9 cellular contexts compared by ENCODE assay signal in genomic region chr20:32189123-32189410, GRCh38. TPM values are rescaled to one million over a fixed set of nuclear protein-coding genes. Genes with fewer than 3 reads are reported as not detected.
A peak's percentile ranks its signal among the peaks of the same experiment; 100 is the strongest.
DNase-seq lines count a peak whose midpoint lies in the region; ATAC-seq, FAIRE-seq and TF ChIP-seq lines count a peak whose summit lies in the region.
"Had no signal": no experiment of that assay in that cellular context is flagged by ENCODE, and none has a peak within 500 bp of the region (broad histone marks: within the 10 kb centered on the region; RNA-seq: fewer than 3 reads in every experiment).

No MANE protein-coding gene starts in this region.

- H4K20me1 ChIP-seq in HepG2 (ENCODE audit: insufficient read depth, low read length), result no peaks in the 10 kb centered on the region
- H4K20me1 ChIP-seq in MM.1S (ENCODE audit: insufficient read depth, low read length), result no peaks in the 10 kb centered on the region

- peaks cover 5 to 12% of the 10 kb centered on the region in 2 experiments; a peak in 4 of 5 replicates for H3K36me3 ChIP-seq in HepG2 (replicated peaks in 1 of 2; ENCODE audit: control insufficient read depth in 1 of 2, insufficient read depth in 2 of 2, low read length in 2 of 2)
- no peaks in the 10 kb centered on the region for H3K36me3 ChIP-seq in MM.1S (replicated peaks; ENCODE audit: insufficient read depth, low read length)
- no peaks in the 10 kb centered on the region for H3K36me3 ChIP-seq in gastrocnemius medialis

- H3K4me3 ChIP-seq in HepG2 (replicated peaks in 1 of 3; ENCODE audit: insufficient read depth in 1 of 3, low read depth in 2 of 3, low read length in 3 of 3) (no peak overlapping the region), MM.1S (ENCODE audit: low read length) (no peak overlapping the region), gastrocnemius medialis (peak overlapping the region in 2 of 4 donors; percentile 60 to 63)

- peaks cover 22% of the 10 kb centered on the region for H3K4me1 ChIP-seq in HepG2 (ENCODE audit: insufficient read depth, low read length)
- no peaks in the 10 kb centered on the region for H3K4me1 ChIP-seq in MM.1S (ENCODE audit: low read length)
- peaks cover 13 to 43% of the 10 kb centered on the region in 2 donors for H3K4me1 ChIP-seq in gastrocnemius medialis

- peak overlapping the region; percentile 70 for H3K4me3 Mint-ChIP-seq in activated CD4-positive, alpha-beta T cell treated with anti-CD3 and anti-CD28 coated beads, Interleukin-2, amount 10 ng/mL, durations not matched to agents 7 days and 5 days
- peak overlapping the region; percentile 81 for H3K4me3 Mint-ChIP-seq in activated naive CD8-positive, alpha-beta T cell
- peak overlapping the region; percentile 78 to 87 for H3K4me3 Mint-ChIP-seq in stimulated activated naive CD8-positive, alpha-beta T cell treated with anti-CD3 and anti-CD28 coated beads, Interleukin-15, amount 100 ng/mL, for 72 hours

- no peaks in the 10 kb centered on the region for H3K9me2 ChIP-seq in MM.1S (replicated peaks; ENCODE audit: insufficient read depth, low read length)

- intact Hi-C loops in HepG2 (cut with micrococcal nuclease; ENCODE audit: unreplicated experiment), result no loop called here
- intact Hi-C loops in gastrocnemius medialis (cut with DNase I; ENCODE audit: low total_unique reads), result no loop called here

- no peak for TF ChIP-seq RAD21 in HepG2 (CRISPR knock-in tag; IDR thresholded peaks at IDR 0.05)

- H3F3A ChIP-seq in MM.1S (ENCODE audit: insufficient read depth, low read length), result no peaks in the 10 kb centered on the region

- ATAC-seq in HepG2 (peak; percentile 15), gastrocnemius medialis (no peak)
- peak; percentile 3 for ATAC-seq in stimulated activated naive CD8-positive, alpha-beta T cell treated with anti-CD3 and anti-CD28 coated beads, Interleukin-15, amount 100 ng/mL, for 72 hours

- TF ChIP-seq EP300 in HepG2 (IDR thresholded peaks at IDR 0.05; ENCODE audit: low read depth in 2 of 2, low read length in 2 of 2) (no peak), HepG2 (CRISPR knock-in tag; IDR thresholded peaks at IDR 0.05; ENCODE audit: borderline replicate concordance) (no peak)

- no peak for FAIRE-seq in HepG2 (lab: Jason Lieb, UNC)

- H3K4me2 ChIP-seq in HepG2 (ENCODE audit: low read depth, low read length) (no peak overlapping the region), MM.1S (ENCODE audit: low read depth, low read length) (no peak overlapping the region)

- TF ChIP-seq CTCF in HepG2 (CRISPR knock-in tag; IDR thresholded peaks at IDR 0.05) (no peak), MM.1S (IDR thresholded peaks at IDR 0.05; ENCODE audit: low read length) (no peak), gastrocnemius medialis (IDR thresholded peaks at IDR 0.05 in 4 of 5, conservative IDR thresholded peaks at IDR 0.05 in 1 of 5) (no peak)

- in situ Hi-C loops in HepG2 (cut with HindIII; ENCODE audit: extremely low pct_ligation_motif_present, low pct_unique_long_range_greater_than_20kb) (no loop called here), gastrocnemius medialis (cut with MboI; ENCODE audit: low sequenced_read_pairs in 4 of 4) (no loop called here)

- H3K27ac Mint-ChIP-seq in activated CD4-positive, alpha-beta T cell treated with anti-CD3 and anti-CD28 coated beads, Interleukin-2, amount 10 ng/mL, durations not matched to agents 7 days and 5 days, result no peak overlapping the region
- H3K27ac Mint-ChIP-seq in activated naive CD8-positive, alpha-beta T cell, result no peak overlapping the region
- peak overlapping the region; percentile 89 to 93 for H3K27ac Mint-ChIP-seq in stimulated activated naive CD8-positive, alpha-beta T cell treated with anti-CD3 and anti-CD28 coated beads, Interleukin-15, amount 100 ng/mL, for 72 hours

- H2AFZ ChIP-seq in HepG2 (ENCODE audit: low read length), result no peak overlapping the region
- no peak overlapping the region for H2AFZ ChIP-seq in MM.1S (ENCODE audit: low read length)

- POLR2A ChIA-PET in activated CD4-positive, alpha-beta T cell treated with anti-CD3 and anti-CD28 coated beads, Interleukin-2, amount 10 ng/mL, durations not matched to agents 7 days and 5 days (lab: Charles Lee), result no interaction called here
- POLR2A ChIA-PET in HepG2 (lab: Yijun Ruan, JAX), result no interaction called here

- H3K9me3 ChIP-seq in HepG2 (ENCODE audit: low read length) (no peaks in the 10 kb centered on the region), MM.1S (replicated peaks; ENCODE audit: insufficient read depth, low read length) (no peaks in the 10 kb centered on the region), gastrocnemius medialis (no peaks in the 10 kb centered on the region)

- H3K9ac ChIP-seq in HepG2 (ENCODE audit: insufficient read depth, low read depth, low read length) (no peak overlapping the region), MM.1S (ENCODE audit: low read length) (no peak overlapping the region)

- DNase-seq in activated CD4-positive, alpha-beta T cell treated with anti-CD3 and anti-CD28 coated beads, Interleukin-2, amount 10 ng/mL, durations not matched to agents 7 days and 5 days, result no peak
- no peak for DNase-seq in activated CD4-positive, alpha-beta T cell treated with anti-CD3 and anti-CD28 coated beads for 48 hours
- no peak for DNase-seq in HepG2 (ENCODE audit: low spot score)
- no peak for DNase-seq in stimulated activated naive CD8-positive, alpha-beta T cell treated with anti-CD3 and anti-CD28 coated beads, Interleukin-15, amount 100 ng/mL, for 72 hours
- DNase-seq in MM.1S, result no peak
- DNase-seq in gastrocnemius medialis, result no peak
- no peak for DNase-seq in NCI-H2029 (lab: John Stamatoyannopoulos, UW)
- DNase-seq: NCI-H1417 treated with DMSO at 0.1 percent for 48 hours had no signal

- no TSS peak for BruUV-seq in HepG2 (replicated peaks; lab: Mats Ljungman, UMichigan)

- 98% methylated on average over 5 of the region's 9 CpGs for WGBS in HepG2 (ENCODE audit: low lambda C conversion rate)

- peaks cover 4% of the 10 kb centered on the region for H3K36me3 Mint-ChIP-seq in activated CD4-positive, alpha-beta T cell treated with anti-CD3 and anti-CD28 coated beads, Interleukin-2, amount 10 ng/mL, durations not matched to agents 7 days and 5 days (ENCODE audit: low read depth)
- H3K36me3 Mint-ChIP-seq in activated naive CD8-positive, alpha-beta T cell, result peaks cover 3% of the 10 kb centered on the region

- no peak for TF ChIP-seq POLR2A in HepG2 (IDR thresholded peaks at IDR 0.05; ENCODE audit: insufficient read depth in 1 of 2, low read depth in 2 of 2, low read length in 2 of 2)
- TF ChIP-seq POLR2A in gastrocnemius medialis (IDR thresholded peaks at IDR 0.05), result no peak

- no peaks in the 10 kb centered on the region for H3K9me3 Mint-ChIP-seq in activated CD4-positive, alpha-beta T cell treated with anti-CD3 and anti-CD28 coated beads, Interleukin-2, amount 10 ng/mL, durations not matched to agents 7 days and 5 days
- H3K9me3 Mint-ChIP-seq in activated naive CD8-positive, alpha-beta T cell (ENCODE audit: low read depth), result no peaks in the 10 kb centered on the region
- H3K9me3 Mint-ChIP-seq in stimulated activated naive CD8-positive, alpha-beta T cell treated with anti-CD3 and anti-CD28 coated beads, Interleukin-15, amount 100 ng/mL, for 72 hours, result no peaks in the 10 kb centered on the region

- H3K27me3 Mint-ChIP-seq in activated CD4-positive, alpha-beta T cell treated with anti-CD3 and anti-CD28 coated beads, Interleukin-2, amount 10 ng/mL, durations not matched to agents 7 days and 5 days, result no peaks in the 10 kb centered on the region
- no peaks in the 10 kb centered on the region for H3K27me3 Mint-ChIP-seq in activated naive CD8-positive, alpha-beta T cell
- no peaks in the 10 kb centered on the region for H3K27me3 Mint-ChIP-seq in stimulated activated naive CD8-positive, alpha-beta T cell treated with anti-CD3 and anti-CD28 coated beads, Interleukin-15, amount 100 ng/mL, for 72 hours

- H3K27ac ChIP-seq in HepG2 (ENCODE audit: extremely low read length, insufficient read depth, low read length) (no peak overlapping the region), MM.1S (ENCODE audit: low read length) (no peak overlapping the region), gastrocnemius medialis (no peak overlapping the region)

- peaks cover 19% of the 10 kb centered on the region for H3K4me1 Mint-ChIP-seq in activated CD4-positive, alpha-beta T cell treated with anti-CD3 and anti-CD28 coated beads, Interleukin-2, amount 10 ng/mL, durations not matched to agents 7 days and 5 days
- peaks cover 29% of the 10 kb centered on the region for H3K4me1 Mint-ChIP-seq in activated naive CD8-positive, alpha-beta T cell (ENCODE audit: low read depth)
- peaks cover 47% of the 10 kb centered on the region for H3K4me1 Mint-ChIP-seq in stimulated activated naive CD8-positive, alpha-beta T cell treated with anti-CD3 and anti-CD28 coated beads, Interleukin-15, amount 100 ng/mL, for 72 hours

- H3K79me2 ChIP-seq in HepG2 (ENCODE audit: insufficient read depth, low read length), result no peaks in the 10 kb centered on the region
- H3K79me2 ChIP-seq in MM.1S (ENCODE audit: low read length), result no peaks in the 10 kb centered on the region

- H3K27me3 ChIP-seq in HepG2 (ENCODE audit: control insufficient read depth in 1 of 2, insufficient read depth in 2 of 2, low read length in 2 of 2), result no peaks in the 10 kb centered on the region
- no peaks in the 10 kb centered on the region for H3K27me3 ChIP-seq in MM.1S (replicated peaks; ENCODE audit: insufficient read depth, low read length)
- no peaks in the 10 kb centered on the region for H3K27me3 ChIP-seq in gastrocnemius medialis

- CTCF ChIA-PET in activated CD4-positive, alpha-beta T cell treated with anti-CD3 and anti-CD28 coated beads, Interleukin-2, amount 10 ng/mL, durations not matched to agents 7 days and 5 days (lab: Charles Lee), result interaction anchor here (0.5 to 0.6 kb wide), 2 partner anchors 92 to 132 kb away, joined by 3 read pairs; no protein-coding TSS in a partner anchor
- CTCF ChIA-PET in HepG2 (lab: Yijun Ruan, JAX; ENCODE audit: low intra/inter-chr PET ratio, low total read pairs), result no interaction called here

RNA-seq across cellular contexts. Expression of gene PLAGL2, which starts 18.5 kb away (rescaled TPM):
- 10 to 100 TPM; 22.8 to 25.6 TPM for total RNA-seq in activated CD4-positive, alpha-beta T cell treated with anti-CD3 and anti-CD28 coated beads, Interleukin-2, amount 10 ng/mL, durations not matched to agents 7 days and 5 days
- total RNA-seq in HepG2 (2016; rRNA removed; fragmentation: Illumina TruSeq; extraction: Trizol) (15.3 and 26.5 TPM in 2 replicates), gastrocnemius medialis (1 to 10 TPM; 1.4 to 6.5 (median 5.8) TPM)
- total RNA-seq in HepG2 (2016; cell fraction: cytosol; rRNA removed; fragmentation: Illumina TruSeq; extraction: Trizol; ENCODE audit: low read depth), result 4.9 and 5.7 TPM in 2 replicates
- 13.7 and 22.8 TPM in 2 replicates for total RNA-seq in HepG2 (2016; cell fraction: insoluble cytoplasmic fraction; rRNA removed; fragmentation: Illumina TruSeq; extraction: Trizol)
- total RNA-seq in HepG2 (2016; cell fraction: membrane; rRNA removed; fragmentation: Illumina TruSeq; extraction: Trizol), result 25.1 and 26.3 TPM in 2 replicates
- 16.1 and 18.8 TPM in 2 replicates for total RNA-seq in HepG2 (2016; cell fraction: nucleus; rRNA removed; fragmentation: Illumina TruSeq; extraction: Trizol)
- 14.9 and 15.2 TPM in 2 replicates for polyA plus RNA-seq in HepG2 (2011; rRNA removed)
- polyA plus RNA-seq in HepG2 (2011; cell fraction: cytosol; rRNA removed), result 12.9 and 15.9 TPM in 2 replicates
- 15.6 and 19.1 TPM in 2 replicates for polyA plus RNA-seq in HepG2 (2011; cell fraction: nucleus; rRNA removed)
- 25.4 and 26.2 TPM in 2 replicates for polyA plus RNA-seq in HepG2 (2012)
- 4.5 and 4.7 TPM in 2 replicates for polyA plus RNA-seq in HepG2 (2016; cell fraction: cytosol; fragmentation: Illumina TruSeq; extraction: Trizol; ENCODE audit: low read depth)
- polyA plus RNA-seq in HepG2 (2016; cell fraction: insoluble cytoplasmic fraction; fragmentation: Illumina TruSeq; extraction: Trizol; ENCODE audit: low read depth), result 43.2 and 55.3 TPM in 2 replicates
- 27.0 and 27.7 TPM in 2 replicates for polyA plus RNA-seq in HepG2 (2016; cell fraction: membrane; fragmentation: Illumina TruSeq; extraction: Trizol; ENCODE audit: low read depth)
- polyA plus RNA-seq in HepG2 (2016; cell fraction: nucleus; fragmentation: Illumina TruSeq; extraction: Trizol; ENCODE audit: insufficient read depth, low read depth), result 36.1 and 36.3 TPM in 2 replicates
- polyA minus RNA-seq in HepG2 (2011; rRNA and poly(A)+ RNA removed; ENCODE audit: low replicate concordance), result 18.8 and 36.8 TPM in 2 replicates
- 17.8 and 22.1 TPM in 2 replicates for polyA minus RNA-seq in HepG2 (2011; cell fraction: cytosol; rRNA and poly(A)+ RNA removed)
- 19.2 and 20.9 TPM in 2 replicates for polyA minus RNA-seq in HepG2 (2011; cell fraction: nucleus; rRNA and poly(A)+ RNA removed)

RNA-seq across cellular contexts. Expression of gene POFUT1, which starts 18.6 kb away (rescaled TPM):
- 10 to 100 TPM; 26.5 to 27.1 TPM for total RNA-seq in activated CD4-positive, alpha-beta T cell treated with anti-CD3 and anti-CD28 coated beads, Interleukin-2, amount 10 ng/mL, durations not matched to agents 7 days and 5 days
- total RNA-seq in HepG2 (2016; rRNA removed; fragmentation: Illumina TruSeq; extraction: Trizol) (30.2 and 58.3 TPM in 2 replicates), gastrocnemius medialis (10 to 100 TPM; 15.3 to 20.7 (median 18.4) TPM)
- total RNA-seq in HepG2 (2016; cell fraction: cytosol; rRNA removed; fragmentation: Illumina TruSeq; extraction: Trizol; ENCODE audit: low read depth), result 4.8 and 5.3 TPM in 2 replicates
- total RNA-seq in HepG2 (2016; cell fraction: insoluble cytoplasmic fraction; rRNA removed; fragmentation: Illumina TruSeq; extraction: Trizol), result 27.5 and 55.8 TPM in 2 replicates
- total RNA-seq in HepG2 (2016; cell fraction: membrane; rRNA removed; fragmentation: Illumina TruSeq; extraction: Trizol), result 17.7 and 18.8 TPM in 2 replicates
- total RNA-seq in HepG2 (2016; cell fraction: nucleus; rRNA removed; fragmentation: Illumina TruSeq; extraction: Trizol), result 47.8 and 56.4 TPM in 2 replicates
- 35.5 and 41.6 TPM in 2 replicates for polyA plus RNA-seq in HepG2 (2011; rRNA removed)
- polyA plus RNA-seq in HepG2 (2011; cell fraction: cytosol; rRNA removed), result 39.5 and 45.0 TPM in 2 replicates
- 25.7 and 30.2 TPM in 2 replicates for polyA plus RNA-seq in HepG2 (2011; cell fraction: nucleus; rRNA removed)
- 37.6 and 40.5 TPM in 2 replicates for polyA plus RNA-seq in HepG2 (2012)
- polyA plus RNA-seq in HepG2 (2016; cell fraction: cytosol; fragmentation: Illumina TruSeq; extraction: Trizol; ENCODE audit: low read depth), result 3.9 and 4.5 TPM in 2 replicates
- polyA plus RNA-seq in HepG2 (2016; cell fraction: insoluble cytoplasmic fraction; fragmentation: Illumina TruSeq; extraction: Trizol; ENCODE audit: low read depth), result 22.5 and 25.1 TPM in 2 replicates
- 8.5 and 10.3 TPM in 2 replicates for polyA plus RNA-seq in HepG2 (2016; cell fraction: membrane; fragmentation: Illumina TruSeq; extraction: Trizol; ENCODE audit: low read depth)
- polyA plus RNA-seq in HepG2 (2016; cell fraction: nucleus; fragmentation: Illumina TruSeq; extraction: Trizol; ENCODE audit: insufficient read depth, low read depth), result 55.8 and 62.0 TPM in 2 replicates
- 44.0 and 61.9 TPM in 2 replicates for polyA minus RNA-seq in HepG2 (2011; rRNA and poly(A)+ RNA removed; ENCODE audit: low replicate concordance)
- polyA minus RNA-seq in HepG2 (2011; cell fraction: cytosol; rRNA and poly(A)+ RNA removed), result 31.7 and 41.7 TPM in 2 replicates
- polyA minus RNA-seq in HepG2 (2011; cell fraction: nucleus; rRNA and poly(A)+ RNA removed), result 33.5 and 39.0 TPM in 2 replicates

Comparison
In these comparisons a context has a peak if more than half of its experiments do, and no peak if none do; other contexts are left out.
1. H3K27ac Mint-ChIP-seq: peak in stimulated activated naive CD8-positive, alpha-beta T cell treated with anti-CD3 and anti-CD28 coated beads, Interleukin-15, amount 100 ng/mL, for 72 hours (2 of 2); none in activated CD4-positive, alpha-beta T cell treated with anti-CD3 and anti-CD28 coated beads, Interleukin-2, amount 10 ng/mL, durations not matched to agents 7 days and 5 days (single experiment) and activated naive CD8-positive, alpha-beta T cell (single experiment).
2. ATAC-seq: peak in HepG2 (single experiment) and stimulated activated naive CD8-positive, alpha-beta T cell treated with anti-CD3 and anti-CD28 coated beads, Interleukin-15, amount 100 ng/mL, for 72 hours (single experiment); none in gastrocnemius medialis (0 of 2).
3. Peak in every context shown above with its lines, with median percentiles within 50 percentile points of each other: H3K4me3 Mint-ChIP-seq.